ENCODE assay signal across 16 cellular contexts in the genomic region with DNA sequence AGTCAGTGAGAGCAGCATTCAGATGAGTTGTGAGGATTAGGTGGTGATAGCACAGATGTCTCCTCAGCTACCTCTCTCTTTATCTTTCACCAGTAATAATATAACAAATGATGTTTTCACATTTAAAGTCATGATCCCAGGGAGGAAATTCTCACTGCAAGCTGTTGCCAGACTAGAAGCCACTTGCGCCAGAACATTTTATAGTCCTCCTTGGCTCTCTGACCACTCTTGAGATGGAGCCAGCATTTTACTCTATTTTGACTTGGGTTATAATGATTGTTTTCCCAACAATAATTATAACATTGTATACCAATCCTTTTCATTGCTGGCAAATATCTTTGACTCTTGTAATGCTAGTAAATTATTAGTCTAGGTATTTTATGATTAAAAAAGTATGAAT.
"Had no signal": no experiment of that assay in that cellular context is flagged by ENCODE, and none has a peak within 500 bp of the region (broad histone marks: within the 10 kb centered on the region; RNA-seq: fewer than 3 reads in every experiment).

No MANE protein-coding gene starts in this region.

- H3K27ac ChIP-seq: brain microvascular endothelial cell, epithelial cell of prostate had no signal

- H3K27me3 ChIP-seq: brain microvascular endothelial cell, left lung had no signal

- ATAC-seq: activated CD8-positive, alpha-beta T cell treated with anti-CD3 and anti-CD28 coated beads, Interleukin-2, amount 10 ng/mL, durations not matched to agents 7 days and 5 days; left lung; natural killer cell treated with Interleukin-12 subunit alpha and Interleukin-12 subunit beta and Interleukin-15 and Interleukin-18, amount 100 ng/mL, for 72 hours; stimulated activated naive CD8-positive, alpha-beta T cell treated with anti-CD3 and anti-CD28 coated beads, Interleukin-15, Interleukin-2, amounts not matched to agents 100 U/mL and 50 U/mL, for 24 hours had no signal

- H3K4me1 ChIP-seq: left lung had no signal

- H3K4me3 ChIP-seq: left lung, smooth muscle cell had no signal

- H3K9me3 ChIP-seq: left lung had no signal

- H3K36me3 ChIP-seq: brain microvascular endothelial cell, left lung had no signal

- DNase-seq: activated B cell treated with CpG ODN at 0.5 μM for 24 hours; activated CD4-positive, alpha-beta T cell treated with anti-CD3 and anti-CD28 coated beads for 48 hours; activated CD8-positive, alpha-beta memory T cell treated with anti-CD3 and anti-CD28 coated beads, Interleukin-2, amount 50 U/mL, for 4 hours; activated CD8-positive, alpha-beta T cell treated with anti-CD3 and anti-CD28 coated beads, Interleukin-2, amount 10 ng/mL, durations not matched to agents 7 days and 5 days; activated effector memory CD4-positive, alpha-beta T cell treated with anti-CD3 and anti-CD28 coated beads, Interleukin-2, amount 50 U/mL, for 16 hours; activated T-cell treated with anti-CD3 and anti-CD28 coated beads, Interleukin-2, amount 50 U/mL, for 48 hours; amygdala; brain microvascular endothelial cell; effector memory CD4-positive, alpha-beta T cell; hippocampal formation; left lung; mesenchymal stem cell; stimulated activated naive CD8-positive, alpha-beta T cell treated with anti-CD3 and anti-CD28 coated beads, Interleukin-15, Interleukin-2, amounts not matched to agents 100 U/mL and 50 U/mL, for 24 hours had no signal
